16 cellular contexts compared by ENCODE assay signal in genomic region chr6:121823437-121823851, GRCh38.
A peak's percentile ranks its signal among the peaks of the same experiment; 100 is the strongest.
DNase-seq lines count a peak whose midpoint lies in the region; ATAC-seq and TF ChIP-seq lines count a peak whose summit lies in the region.
"Had no signal": no experiment of that assay in that cellular context is flagged by ENCODE, and none has a peak within 500 bp of the region (broad histone marks: within the 10 kb centered on the region; RNA-seq: fewer than 3 reads in every experiment).

No MANE protein-coding gene starts in this region.

- in situ Hi-C loops in astrocyte of the spinal cord (cut with HindIII; ENCODE audit: low sequenced_read_pairs): no loop called here

- TF ChIP-seq CTCF in A673 (conservative IDR thresholded peaks at IDR 0.05; ENCODE audit: low read depth, low read length) (no peak), HFFc6 (IDR thresholded peaks at IDR 0.05) (no peak), astrocyte of the spinal cord (IDR thresholded peaks at IDR 0.05; ENCODE audit: low read depth, low read length) (no peak), BE2C (IDR thresholded peaks at IDR 0.05; ENCODE audit: low read depth, low read length) (no peak)

- H3K27me3 ChIP-seq in A673 (replicated peaks; ENCODE audit: insufficient read depth, low read depth, low read length, poor library complexity): no peaks in the 10 kb centered on the region
- H3K27me3 ChIP-seq in BE2C: no peaks in the 10 kb centered on the region
- H3K27me3 ChIP-seq: left lung, stomach had no signal

- CTCF ChIA-PET in A673 (lab: Charles Lee): no interaction called here

- H3K9me3 ChIP-seq in A673 (ENCODE audit: low read depth, low read length, poor library complexity, severe bottlenecking) (peaks cover 21% of the 10 kb centered on the region), BE2C (no peaks in the 10 kb centered on the region)

- intact Hi-C loops in A673 (cut with micrococcal nuclease; ENCODE audit: unreplicated experiment): no loop called here

- H3K4me3 Mint-ChIP-seq in HFFc6: no peak overlapping the region
- no peak overlapping the region for H3K4me3 Mint-ChIP-seq in effector memory CD8-positive, alpha-beta T cell

- H3K36me3 Mint-ChIP-seq in HFFc6 (ENCODE audit: low read depth): peaks cover 26% of the 10 kb centered on the region
- H3K36me3 Mint-ChIP-seq in effector memory CD8-positive, alpha-beta T cell (ENCODE audit: insufficient read depth): no peaks in the 10 kb centered on the region

- H3K4me1 Mint-ChIP-seq in HFFc6 (ENCODE audit: low read depth): peaks cover 60% of the 10 kb centered on the region
- H3K4me1 Mint-ChIP-seq in effector memory CD8-positive, alpha-beta T cell (ENCODE audit: low read depth in 2 of 2): no peaks in the 10 kb centered on the region

- POLR2A ChIA-PET in A673 (lab: Charles Lee; ENCODE audit: low non-redundant PET): no interaction called here

- H3K36me3 ChIP-seq in A673 (ENCODE audit: insufficient read depth, low read length, poor library complexity, severe bottlenecking): no peaks in the 10 kb centered on the region
- no peaks in the 10 kb centered on the region for H3K36me3 ChIP-seq in BE2C
- H3K36me3 ChIP-seq: left lung, stomach had no signal

- peak; percentile 48 for DNase-seq in A673 (ENCODE audit: low spot score)
- DNase-seq in HFFc6: peak; percentile 38
- peak; percentile 78 for DNase-seq in astrocyte of the spinal cord (ENCODE audit: low read depth, low spot score)
- peak; percentile 72 for DNase-seq in islet precursor cell
- DNase-seq in BE2C: no peak
- DNase-seq in effector memory CD8-positive, alpha-beta T cell: no peak
- no peak for DNase-seq in DMS 273 (lab: John Stamatoyannopoulos, UW; ENCODE audit: unreplicated experiment)
- DNase-seq: activated CD8-positive, alpha-beta memory T cell treated with anti-CD3 and anti-CD28 coated beads, Interleukin-2, amount 50 U/mL, for 48 hours; AML-193; anterior cingulate cortex; erythroblast; left lung; NCI-H2227 treated with DMSO at 0.1 percent for 48 hours; stimulated activated CD4-positive, alpha-beta T cell treated with anti-CD3 and anti-CD28 coated beads, Interleukin-4, amount 100 ng/mL, for 4 hours; stomach had no signal

- BruUV-seq in A673 (replicated peaks; lab: Mats Ljungman, UMichigan): no TSS peak

- no peaks in the 10 kb centered on the region; the same call in 1 of the 2 replicates for H3K27me3 Mint-ChIP-seq in HFFc6 (ENCODE audit: insufficient read depth)
- no peaks in the 10 kb centered on the region for H3K27me3 Mint-ChIP-seq in effector memory CD8-positive, alpha-beta T cell

- H3K4me1 ChIP-seq in A673 (ENCODE audit: insufficient read depth, low read length, poor library complexity, severe bottlenecking): peaks cover 10% of the 10 kb centered on the region
- H3K4me1 ChIP-seq in BE2C: no peaks in the 10 kb centered on the region
- H3K4me1 ChIP-seq: left lung, stomach had no signal

- no peak overlapping the region; the same call in 1 of the 2 replicates for H3K27ac Mint-ChIP-seq in HFFc6
- no peak overlapping the region for H3K27ac Mint-ChIP-seq in effector memory CD8-positive, alpha-beta T cell

- ATAC-seq in GM18520 (IDR thresholded peaks at IDR 0.05; ENCODE audit: unreplicated experiment): no peak
- ATAC-seq in effector memory CD8-positive, alpha-beta T cell (replicated peaks): no peak
- ATAC-seq: left lung had no signal

- H3K4me3 ChIP-seq in A673 (ENCODE audit: low read depth, low read length, poor library complexity, severe bottlenecking) (no peak overlapping the region), astrocyte of the spinal cord (ENCODE audit: low read depth, low read length) (no peak overlapping the region), BE2C (ENCODE audit: low read depth, low read length) (no peak overlapping the region)
- H3K4me3 ChIP-seq: left lung, stomach had no signal

- H3K9me3 Mint-ChIP-seq in HFFc6: peaks cover 20% of the 10 kb centered on the region
- peaks cover 8 to 12% of the 10 kb centered on the region in 2 donors for H3K9me3 Mint-ChIP-seq in effector memory CD8-positive, alpha-beta T cell

- H3K27ac ChIP-seq in A673 (ENCODE audit: low read depth, low read length, poor library complexity, severe bottlenecking): no peak overlapping the region
- H3K27ac ChIP-seq: left lung, stomach had no signal

Comparison
In these comparisons a context has a peak if more than half of its experiments do, and no peak if none do; other contexts are left out.
1. DNase-seq: peak in A673 (single experiment), HFFc6 (single experiment), astrocyte of the spinal cord (single experiment) and islet precursor cell (single experiment); none in BE2C (single experiment), effector memory CD8-positive, alpha-beta T cell (0 of 3) and DMS 273 (single experiment).